Comparison of ENCODE assay signal across 8 cellular contexts in the genomic region with DNA sequence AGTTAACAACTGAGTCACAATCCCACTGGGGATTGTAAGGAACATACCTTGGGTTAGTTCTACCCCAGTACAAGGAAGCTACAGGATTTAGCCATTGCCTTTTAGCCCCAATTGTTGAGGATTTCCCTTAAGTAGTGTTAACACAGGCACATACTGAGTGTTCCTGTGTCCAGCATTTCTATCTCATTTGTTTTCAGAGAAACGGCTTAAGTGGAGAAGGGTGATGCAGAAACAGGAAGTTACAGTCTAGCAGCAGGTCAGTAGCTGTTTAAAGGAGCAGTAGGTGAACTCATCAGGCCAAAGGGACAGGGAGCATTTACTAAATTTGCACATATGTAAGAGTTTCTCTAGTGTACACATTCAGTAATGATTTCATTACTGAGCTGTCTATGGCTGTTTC.
DNase-seq lines count a peak whose midpoint lies in the region; ATAC-seq, FAIRE-seq and TF ChIP-seq lines count a peak whose summit lies in the region.

No MANE protein-coding gene starts in this region.

- no peak for ATAC-seq in activated T-cell treated with anti-CD3 and anti-CD28 coated beads, Interleukin-2, amount 50 U/mL, for 4 hours
- no peak for ATAC-seq in HG03025 (IDR thresholded peaks at IDR 0.05; ENCODE audit: low FRiP score, unreplicated experiment)

- no peak overlapping the region for H3K4me3 ChIP-seq in GM23248
- H3K4me3 ChIP-seq in MM.1S (ENCODE audit: low read length): no peak overlapping the region
- no peak overlapping the region for H3K4me3 ChIP-seq in epithelial cell of esophagus (ENCODE audit: low read length)

- in situ Hi-C loops in GM23248 (cut with MboI): no loop called here

- no peaks in the 10 kb centered on the region for H3K27me3 ChIP-seq in GM23248 (replicated peaks; ENCODE audit: insufficient read depth)
- no peaks in the 10 kb centered on the region for H3K27me3 ChIP-seq in MM.1S (replicated peaks; ENCODE audit: insufficient read depth, low read length)

- WGBS in GM23248 (ENCODE audit: low coverage in 1 of 2, low lambda C conversion rate in 2 of 2, missing lambda C conversion rate in 2 of 2), 2 experiments: 10 to 11% methylated on average over 1 of the region's 1 CpG

- peaks cover 10% of the 10 kb centered on the region for H3K4me1 ChIP-seq in GM23248 (ENCODE audit: insufficient read depth)
- peaks cover 21% of the 10 kb centered on the region for H3K4me1 ChIP-seq in MM.1S (ENCODE audit: low read length)

- H3K9me3 ChIP-seq in GM23248 (ENCODE audit: low read depth): no peaks in the 10 kb centered on the region
- no peaks in the 10 kb centered on the region for H3K9me3 ChIP-seq in MM.1S (replicated peaks; ENCODE audit: insufficient read depth, low read length)

- DNase-seq in GM12892 (ENCODE audit: insufficient read length): no peak
- peak; percentile 41 for DNase-seq in GM23248
- DNase-seq in MM.1S: peak; percentile 43
- peak; percentile 16 for DNase-seq in epithelial cell of esophagus (ENCODE audit: low read depth)
- no peak for DNase-seq in nephron progenitor cell
- no peak for DNase-seq in activated T-cell treated with anti-CD3 and anti-CD28 coated beads, Interleukin-2, amount 50 U/mL, for 4 hours
- DNase-seq in HK-2 (ENCODE audit: unreplicated experiment): no peak

- no peak overlapping the region for H3K27ac Mint-ChIP-seq in nephron progenitor cell

- no peak overlapping the region for H3K4me3 Mint-ChIP-seq in nephron progenitor cell
- H3K4me3 Mint-ChIP-seq in activated T-cell treated with anti-CD3 and anti-CD28 coated beads, Interleukin-2, amount 50 U/mL, for 4 hours: no peak overlapping the region

- H2AFZ ChIP-seq in GM23248 (peak overlapping the region; percentile 87), MM.1S (ENCODE audit: low read length) (peak overlapping the region; percentile 97)

- H3K27ac ChIP-seq in GM23248: peak overlapping the region; percentile 28
- H3K27ac ChIP-seq in MM.1S (ENCODE audit: low read length): peak overlapping the region; percentile 24; the same call in 1 of the 2 replicates

- H3K4me1 Mint-ChIP-seq in nephron progenitor cell: no peaks in the 10 kb centered on the region
- H3K4me1 Mint-ChIP-seq in activated T-cell treated with anti-CD3 and anti-CD28 coated beads, Interleukin-2, amount 50 U/mL, for 4 hours (ENCODE audit: low read depth): peaks cover 31% of the 10 kb centered on the region

- H3K36me3 Mint-ChIP-seq in nephron progenitor cell (ENCODE audit: low read depth): no peaks in the 10 kb centered on the region
- no peaks in the 10 kb centered on the region for H3K36me3 Mint-ChIP-seq in activated T-cell treated with anti-CD3 and anti-CD28 coated beads, Interleukin-2, amount 50 U/mL, for 4 hours (ENCODE audit: insufficient read depth)

- H3K36me3 ChIP-seq in GM23248 (ENCODE audit: low read depth) (no peaks in the 10 kb centered on the region), MM.1S (replicated peaks; ENCODE audit: insufficient read depth, low read length) (no peaks in the 10 kb centered on the region)

- no peak overlapping the region for H3K9ac ChIP-seq in GM23248
- H3K9ac ChIP-seq in MM.1S (ENCODE audit: low read length): no peak overlapping the region

- H3F3A ChIP-seq in GM23248 (ENCODE audit: insufficient read depth) (peaks cover 6% of the 10 kb centered on the region), MM.1S (ENCODE audit: insufficient read depth, low read length) (peaks cover 18% of the 10 kb centered on the region)

- H3K79me2 ChIP-seq in GM23248 (ENCODE audit: insufficient read depth) (no peaks in the 10 kb centered on the region), MM.1S (ENCODE audit: low read length) (no peaks in the 10 kb centered on the region)

- TF ChIP-seq CTCF in MM.1S (IDR thresholded peaks at IDR 0.05; ENCODE audit: low read length) (no peak), epithelial cell of esophagus (IDR thresholded peaks at IDR 0.05; ENCODE audit: insufficient read depth, low read depth, low read length, missing control alignments) (no peak), nephron progenitor cell (IDR thresholded peaks at IDR 0.05) (no peak)

- H4K20me1 ChIP-seq in GM23248 (ENCODE audit: insufficient read depth) (no peaks in the 10 kb centered on the region), MM.1S (ENCODE audit: insufficient read depth, low read length) (no peaks in the 10 kb centered on the region)

- no peaks in the 10 kb centered on the region for H3K9me2 ChIP-seq in GM23248 (ENCODE audit: insufficient read depth)
- no peaks in the 10 kb centered on the region for H3K9me2 ChIP-seq in MM.1S (replicated peaks; ENCODE audit: insufficient read depth, low read length)

- FAIRE-seq in GM12892 (lab: Jason Lieb, UNC): peak; percentile 64

- H3K27me3 Mint-ChIP-seq in nephron progenitor cell (ENCODE audit: low read depth, poor library complexity): no peaks in the 10 kb centered on the region
- no peaks in the 10 kb centered on the region for H3K27me3 Mint-ChIP-seq in activated T-cell treated with anti-CD3 and anti-CD28 coated beads, Interleukin-2, amount 50 U/mL, for 4 hours (ENCODE audit: low read depth)

- H3K9me3 Mint-ChIP-seq in nephron progenitor cell: no peaks in the 10 kb centered on the region
- H3K9me3 Mint-ChIP-seq in activated T-cell treated with anti-CD3 and anti-CD28 coated beads, Interleukin-2, amount 50 U/mL, for 4 hours: peaks cover 3% of the 10 kb centered on the region

- H3K4me2 ChIP-seq in GM23248 (ENCODE audit: unreplicated experiment): peak overlapping the region; percentile 24
- H3K4me2 ChIP-seq in MM.1S (ENCODE audit: low read depth, low read length): peak overlapping the region; percentile 61

- no peak for TF ChIP-seq POLR2A in GM12892 (IDR thresholded peaks at IDR 0.05; ENCODE audit: low read depth, low read length)

Comparison
In these comparisons a context has a peak if more than half of its experiments do, and no peak if none do; other contexts are left out.
1. DNase-seq: peak in GM23248 (single experiment), MM.1S (single experiment) and epithelial cell of esophagus (single experiment); none in GM12892 (single experiment), nephron progenitor cell (single experiment), activated T-cell treated with anti-CD3 and anti-CD28 coated beads, Interleukin-2, amount 50 U/mL, for 4 hours (single experiment) and HK-2 (single experiment).